Comparison of ENCODE assay signal across 23 cellular contexts in genomic region chr2:80392446-80392845, GRCh38.
"Had no signal": no experiment of that assay in that cellular context is flagged by ENCODE, and none has a peak within 500 bp of the region (broad histone marks: within the 10 kb centered on the region; RNA-seq: fewer than 3 reads in every experiment).

No MANE protein-coding gene starts in this region.

- H3K27me3 ChIP-seq: brain microvascular endothelial cell, gastrocnemius medialis, heart left ventricle, pancreas, tibial nerve, vagina had no signal

- H3K4me1 Mint-ChIP-seq: activated B cell treated with CpG ODN at 0.5 μM for 24 hours; central memory CD8-positive, alpha-beta T cell; immature natural killer cell; naive thymus-derived CD4-positive, alpha-beta T cell had no signal

- H3K36me3 ChIP-seq: brain microvascular endothelial cell, gastrocnemius medialis, heart left ventricle, pancreas, tibial nerve, vagina had no signal

- H3K4me3 Mint-ChIP-seq: activated B cell treated with CpG ODN at 0.5 μM for 24 hours; activated CD8-positive, alpha-beta T cell treated with anti-CD3 and anti-CD28 coated beads for 36 hours; central memory CD8-positive, alpha-beta T cell; immature natural killer cell; naive thymus-derived CD4-positive, alpha-beta T cell had no signal

- H3K4me3 ChIP-seq: gastrocnemius medialis, heart left ventricle, mucosa of descending colon, pancreas, tibial nerve, vagina had no signal

- DNase-seq: activated B cell treated with CpG ODN at 0.5 μM for 24 hours; activated CD4-positive, alpha-beta T cell treated with anti-CD3 and anti-CD28 coated beads for 48 hours; activated CD8-positive, alpha-beta T cell treated with anti-CD3 and anti-CD28 coated beads for 36 hours; activated effector memory CD4-positive, alpha-beta T cell treated with anti-CD3 and anti-CD28 coated beads, Interleukin-2, amount 50 U/mL, for 16 hours; activated T-cell treated with anti-CD3 and anti-CD28 coated beads, Interleukin-2, amount 50 U/mL, for 48 hours; amniotic stem cell; brain microvascular endothelial cell; cortex of kidney; effector CD8-positive, alpha-beta T cell; gastrocnemius medialis; heart left ventricle; immature natural killer cell; mammary epithelial cell; mucosa of descending colon; naive thymus-derived CD4-positive, alpha-beta T cell; pancreas; stimulated activated CD4-positive, alpha-beta T cell treated with anti-CD3 and anti-CD28 coated beads, Interleukin-4, amount 100 ng/mL, for 24 hours; stimulated activated naive CD4-positive, alpha-beta T cell had no signal

- H3K36me3 Mint-ChIP-seq: activated naive CD4-positive, alpha-beta T cell treated with anti-CD3 and anti-CD28 coated beads, Interleukin-2, amount 50 U/mL, for 72 hours; immature natural killer cell; naive thymus-derived CD4-positive, alpha-beta T cell had no signal

- FAIRE-seq: pancreas, TTC549 had no signal

- H3K4me1 ChIP-seq: gastrocnemius medialis, heart left ventricle, pancreas, vagina had no signal

- H3K27ac Mint-ChIP-seq: activated B cell treated with CpG ODN at 0.5 μM for 24 hours; activated CD8-positive, alpha-beta T cell treated with anti-CD3 and anti-CD28 coated beads for 36 hours; activated naive CD4-positive, alpha-beta T cell treated with anti-CD3 and anti-CD28 coated beads, Interleukin-2, amount 50 U/mL, for 72 hours; immature natural killer cell; naive thymus-derived CD4-positive, alpha-beta T cell had no signal

- H3K27me3 Mint-ChIP-seq: activated B cell treated with CpG ODN at 0.5 μM for 24 hours; activated CD8-positive, alpha-beta T cell treated with anti-CD3 and anti-CD28 coated beads for 36 hours; central memory CD8-positive, alpha-beta T cell; naive thymus-derived CD4-positive, alpha-beta T cell had no signal

- H3K27ac ChIP-seq: brain microvascular endothelial cell, gastrocnemius medialis, heart left ventricle, pancreas, tibial nerve, vagina had no signal

- H3K9me3 Mint-ChIP-seq: activated B cell treated with CpG ODN at 0.5 μM for 24 hours had no signal

- H3K9me3 ChIP-seq: gastrocnemius medialis, heart left ventricle, mucosa of descending colon, pancreas, tibial nerve, vagina had no signal
